ENCODE assay signal across 2 cellular contexts in genomic region chr9:104738452-104738851, GRCh38.
TF ChIP-seq lines count a peak whose summit lies in the region.

No MANE protein-coding gene starts in this region.

TF ChIP-seq in WTC11, 78 proteins besides CTCF, POLR2A, EP300 and RAD21:
- TF ChIP-seq JAZF1 (CRISPR knock-in tag; IDR thresholded peaks at IDR 0.05): no peak
- TF ChIP-seq AR (CRISPR knock-in tag; IDR thresholded peaks at IDR 0.05): no peak
- no peak for TF ChIP-seq STAT6 (CRISPR knock-in tag; conservative IDR thresholded peaks at IDR 0.05; ENCODE audit: low read depth)
- TF ChIP-seq MXD4 (CRISPR knock-in tag; IDR thresholded peaks at IDR 0.05; ENCODE audit: borderline replicate concordance): no peak
- TF ChIP-seq ZNF121 (CRISPR knock-in tag; IDR thresholded peaks at IDR 0.05): no peak
- no peak for TF ChIP-seq PRRX2 (CRISPR knock-in tag; IDR thresholded peaks at IDR 0.05)

TF ChIP-seq in SK-N-SH, 30 proteins besides CTCF, POLR2A, EP300 and RAD21:
- TF ChIP-seq JUND (IDR thresholded peaks at IDR 0.05): no peak
- TF ChIP-seq GATA2 (CRISPR knock-in tag; IDR thresholded peaks at IDR 0.05): no peak
- no peak for TF ChIP-seq NRF1 (IDR thresholded peaks at IDR 0.05; ENCODE audit: low read depth, low read length)
- no peak for TF ChIP-seq MEF2A (IDR thresholded peaks at IDR 0.05; ENCODE audit: borderline replicate concordance, low read depth)
- TF ChIP-seq TAF1 (IDR thresholded peaks at IDR 0.05; ENCODE audit: borderline replicate concordance, low read depth, low read length): no peak
- no peak for TF ChIP-seq GABPA (IDR thresholded peaks at IDR 0.05; ENCODE audit: low read depth)
- TF ChIP-seq RFX5 (IDR thresholded peaks at IDR 0.05; ENCODE audit: low read length): no peak
- TF ChIP-seq RXRA (IDR thresholded peaks at IDR 0.05; ENCODE audit: borderline replicate concordance, low read depth): no peak
- TF ChIP-seq POLR2AphosphoS5 (IDR thresholded peaks at IDR 0.05; ENCODE audit: low read depth, low read length): no peak
- no peak for TF ChIP-seq SMC3 (IDR thresholded peaks at IDR 0.05; ENCODE audit: low read depth, low read length)
